ENCODE assay signal across 16 cellular contexts in genomic region chr12:46465307-46465706, GRCh38.
"Had no signal": no experiment of that assay in that cellular context is flagged by ENCODE, and none has a peak within 500 bp of the region (broad histone marks: within the 10 kb centered on the region; RNA-seq: fewer than 3 reads in every experiment).

No MANE protein-coding gene starts in this region.

- H3K9me3 ChIP-seq: gastroesophageal sphincter, mucosa of descending colon, stomach, thoracic aorta, transverse colon had no signal

- H3K27ac ChIP-seq: gastroesophageal sphincter, sigmoid colon, skin epidermis, stomach, thoracic aorta, transverse colon had no signal

- H3K36me3 ChIP-seq: gastroesophageal sphincter, sigmoid colon, stomach, thoracic aorta, transverse colon had no signal

- FAIRE-seq: endometrium had no signal

- H3K4me3 ChIP-seq: gastroesophageal sphincter, mucosa of descending colon, sigmoid colon, skin epidermis, stomach, thoracic aorta, transverse colon had no signal

- DNase-seq: effector memory CD4-positive, alpha-beta T cell; glutamatergic neuron; islet precursor cell; mucosa of descending colon; natural killer cell; sigmoid colon; stimulated activated CD4-positive, alpha-beta T cell treated with anti-CD3 and anti-CD28 coated beads, Interleukin-12 subunit alpha, Interleukin-12 subunit beta, amount 100 ng/mL, for 4 hours; stimulated activated naive CD4-positive, alpha-beta T cell; stomach; substantia nigra; transverse colon had no signal

- ATAC-seq: esophagus mucosa, gastroesophageal sphincter, mucosa of descending colon, natural killer cell had no signal

- H3K27me3 ChIP-seq: gastroesophageal sphincter, sigmoid colon, stomach, transverse colon had no signal
